ENCODE assay signal across 15 cellular contexts in genomic region chr3:78972617-78973301, GRCh38.
DNase-seq lines count a peak whose midpoint lies in the region; ATAC-seq, FAIRE-seq and TF ChIP-seq lines count a peak whose summit lies in the region.
"Had no signal": no experiment of that assay in that cellular context is flagged by ENCODE, and none has a peak within 500 bp of the region (broad histone marks: within the 10 kb centered on the region; RNA-seq: fewer than 3 reads in every experiment).

No MANE protein-coding gene starts in this region.

- DNase-seq in Daoy (ENCODE audit: low read depth) (peak; percentile 29), mammary epithelial cell (peak; percentile 93), HepG2 (ENCODE audit: low spot score) (peak; percentile 54), NCI-H345 treated with DMSO at 0.1 percent for 48 hours (lab: John Stamatoyannopoulos, UW; ENCODE audit: unreplicated experiment) (no peak), GM12891 (ENCODE audit: insufficient read length, low spot score) (no peak), T1000 (lab: John Stamatoyannopoulos, UW) (no peak)
- DNase-seq: AML-193, DND-41, NCI-H2107, NCI-H446, NCI-H774, SHP77 treated with DMSO at 0.1 percent for 48 hours had no signal

- H2AFZ ChIP-seq in mammary epithelial cell (ENCODE audit: low read depth, low read length) (peak overlapping the region; percentile 27), HepG2 (ENCODE audit: low read length) (no peak overlapping the region)

- CTCF ChIA-PET in HEK293 (lab: Yijun Ruan, JAX) (interaction anchor here (0.7 to 1.0 kb wide), 3 partner anchors 16 to 244 kb away, joined by 3 to 4 read pairs (median 3); no protein-coding TSS in a partner anchor), mammary epithelial cell (lab: Charles Lee; ENCODE audit: low non-redundant PET) (no interaction called here), HepG2 (lab: Yijun Ruan, JAX; ENCODE audit: low intra/inter-chr PET ratio, low total read pairs) (no interaction called here)

- peak in 1 of 2 experiments; percentile 56; a peak in 1 of 4 replicates for TF ChIP-seq EP300 in HepG2 (IDR thresholded peaks at IDR 0.05; ENCODE audit: low read depth in 2 of 2, low read length in 2 of 2)
- no peak for TF ChIP-seq EP300 in HepG2 (CRISPR knock-in tag; IDR thresholded peaks at IDR 0.05; ENCODE audit: borderline replicate concordance)

- H4K20me1 ChIP-seq in mammary epithelial cell (ENCODE audit: insufficient read depth, low read length): no peaks in the 10 kb centered on the region
- H4K20me1 ChIP-seq in HepG2 (ENCODE audit: insufficient read depth, low read length): no peaks in the 10 kb centered on the region

- BruUV-seq in mammary epithelial cell (replicated peaks; lab: Mats Ljungman, UMichigan): no TSS peak
- no TSS peak for BruUV-seq in HepG2 (replicated peaks; lab: Mats Ljungman, UMichigan)

- WGBS in mammary epithelial cell (ENCODE audit: low coverage, missing lambda C conversion rate): 57% methylated on average over 2 of the region's 2 CpGs
- 77% methylated on average over 2 of the region's 2 CpGs for WGBS in HepG2 (ENCODE audit: low lambda C conversion rate)

- peaks cover 21% of the 10 kb centered on the region for H3K79me2 ChIP-seq in mammary epithelial cell (ENCODE audit: insufficient read depth, low read length)
- peaks cover 90% of the 10 kb centered on the region for H3K79me2 ChIP-seq in HepG2 (ENCODE audit: insufficient read depth, low read length)

- H3K4me2 ChIP-seq in mammary epithelial cell (ENCODE audit: insufficient read depth, low read depth, low read length) (no peak overlapping the region), HepG2 (ENCODE audit: low read depth, low read length) (peak overlapping the region; percentile 6; the same call in 1 of the 2 replicates)

- no peak for TF ChIP-seq RAD21 in HepG2 (CRISPR knock-in tag; IDR thresholded peaks at IDR 0.05)

- H3K9ac ChIP-seq in mammary epithelial cell (ENCODE audit: insufficient read depth, low read length) (no peak overlapping the region), HepG2 (ENCODE audit: insufficient read depth, low read depth, low read length) (0 out of 2 replicates have a peak overlapping the region, but pooled peaks have one; percentile 17)

- H3K4me1 ChIP-seq in HEK293 (ENCODE audit: control insufficient read depth, insufficient read depth, low read length) (peaks cover 8% of the 10 kb centered on the region), mammary epithelial cell (ENCODE audit: insufficient read depth, low read length) (peaks cover 9% of the 10 kb centered on the region), HepG2 (ENCODE audit: insufficient read depth, low read length) (peaks cover 42% of the 10 kb centered on the region)

- intact Hi-C loops in mammary epithelial cell (cut with micrococcal nuclease): no loop called here
- intact Hi-C loops in HepG2 (cut with micrococcal nuclease; ENCODE audit: unreplicated experiment): loop anchor here (2.0 to 5.0 kb wide), 2 partner anchors 54 to 125 kb away; no protein-coding TSS in a partner anchor

- H3K27ac ChIP-seq in HEK293 (ENCODE audit: extremely low read depth, low read depth, low read length) (no peak overlapping the region), mammary epithelial cell (ENCODE audit: insufficient read depth, low read depth, low read length) (peak overlapping the region; percentile 65), HepG2 (ENCODE audit: extremely low read length, insufficient read depth, low read length) (peak overlapping the region; percentile 70)

- FAIRE-seq in HepG2 (lab: Jason Lieb, UNC) (no peak), GM12891 (lab: Jason Lieb, UNC) (no peak)
- FAIRE-seq: H1 had no signal

- no peak overlapping the region for H3K4me3 ChIP-seq in HEK293 (ENCODE audit: low read depth, low read length)
- H3K4me3 ChIP-seq in mammary epithelial cell (replicated peaks in 1 of 3; ENCODE audit: insufficient read depth in 1 of 3, low read depth in 2 of 3, low read length in 3 of 3): no peak overlapping the region
- H3K4me3 ChIP-seq in HepG2 (replicated peaks in 1 of 3; ENCODE audit: insufficient read depth in 1 of 3, low read depth in 2 of 3, low read length in 3 of 3): no peak overlapping the region

- TF ChIP-seq CTCF in HEK293 (tag by site-specific recombination; IDR thresholded peaks at IDR 0.05) (no peak), mammary epithelial cell (conservative IDR thresholded peaks at IDR 0.05 in 1 of 2, IDR thresholded peaks at IDR 0.05 in 1 of 2; ENCODE audit: extremely low read depth in 1 of 2, insufficient read depth in 1 of 2, low read depth in 1 of 2, low read length in 2 of 2) (no peak), HepG2 (CRISPR knock-in tag; IDR thresholded peaks at IDR 0.05) (no peak)

- peak; percentile 69 for ATAC-seq in HepG2
- ATAC-seq: Panc1 had no signal

- TF ChIP-seq POLR2A in HepG2 (IDR thresholded peaks at IDR 0.05; ENCODE audit: insufficient read depth in 1 of 2, low read depth in 2 of 2, low read length in 2 of 2) (no peak), GM12891 (IDR thresholded peaks at IDR 0.05; ENCODE audit: low read depth, low read length) (no peak)

- H3K9me3 ChIP-seq in HEK293 (ENCODE audit: control insufficient read depth, insufficient read depth, low read depth, low read length) (no peaks in the 10 kb centered on the region), mammary epithelial cell (replicated peaks; ENCODE audit: insufficient read depth, low read length) (no peaks in the 10 kb centered on the region), HepG2 (ENCODE audit: low read length) (no peaks in the 10 kb centered on the region)

- POLR2A ChIA-PET in HEK293 (lab: Yijun Ruan, JAX) (interaction anchor here (1.1 kb wide), 1 partner anchor 44 kb away, joined by 3 read pairs; no protein-coding TSS in a partner anchor), HepG2 (lab: Yijun Ruan, JAX) (interaction anchor here (0.9 to 1.6 kb wide), 3 partner anchors 16 to 54 kb away, joined by 3 to 6 read pairs (median 6); no protein-coding TSS in a partner anchor)

- in situ Hi-C loops in mammary epithelial cell (cut with MboI; ENCODE audit: low sequenced_read_pairs in 2 of 2): loop anchor here in 1 of 2 donors (10.0 kb wide), 1 partner anchor 308 kb away; no protein-coding TSS in a partner anchor
- in situ Hi-C loops in HepG2 (cut with HindIII; ENCODE audit: extremely low pct_ligation_motif_present, low pct_unique_long_range_greater_than_20kb): no loop called here

- no peaks in the 10 kb centered on the region for H3K27me3 ChIP-seq in mammary epithelial cell (ENCODE audit: insufficient read depth, low read length)
- no peaks in the 10 kb centered on the region for H3K27me3 ChIP-seq in HepG2 (ENCODE audit: control insufficient read depth in 1 of 2, insufficient read depth in 2 of 2, low read length in 2 of 2)

- H3K36me3 ChIP-seq in HEK293 (ENCODE audit: control insufficient read depth in 2 of 2, insufficient read depth in 1 of 2, low read length in 2 of 2): no peaks in the 10 kb centered on the region
- H3K36me3 ChIP-seq in mammary epithelial cell (ENCODE audit: insufficient read depth, low read length): peaks cover 1% of the 10 kb centered on the region
- H3K36me3 ChIP-seq in HepG2 (replicated peaks in 1 of 2; ENCODE audit: control insufficient read depth in 1 of 2, insufficient read depth in 2 of 2, low read length in 2 of 2): no peaks in the 10 kb centered on the region

- dilution Hi-C loops in mammary epithelial cell (cut with HindIII; ENCODE audit: low sequenced_read_pairs): no loop called here

TF ChIP-seq in HEK293, 187 proteins besides CTCF, POLR2A, EP300 and RAD21 (continues in another document):
- no peak for TF ChIP-seq ZNF37A (tag by site-specific recombination; IDR thresholded peaks at IDR 0.05)

TF ChIP-seq in HepG2, 621 proteins besides CTCF, POLR2A, EP300 and RAD21 (continues in another document):
- TF ChIP-seq SMAD3 (CRISPR knock-in tag; IDR thresholded peaks at IDR 0.05) (0 out of 2 replicates have a peak, but pooled peaks have one; percentile 13), ZNF383 (CRISPR knock-in tag; IDR thresholded peaks at IDR 0.05; ENCODE audit: borderline replicate concordance) (no peak), SIX1 (CRISPR knock-in tag; IDR thresholded peaks at IDR 0.05; ENCODE audit: borderline replicate concordance) (peak; percentile 84; the same call in 1 of the 2 replicates), HMG20A (CRISPR knock-in tag; IDR thresholded peaks at IDR 0.05; ENCODE audit: borderline replicate concordance) (peak; percentile 4; the same call in 1 of the 2 replicates), ZNF747 (CRISPR knock-in tag; IDR thresholded peaks at IDR 0.05; ENCODE audit: borderline replicate concordance) (no peak), RARA (CRISPR knock-in tag; IDR thresholded peaks at IDR 0.05) (peak; percentile 57; the same call in 1 of the 2 replicates), ZMYM4 (CRISPR knock-in tag; IDR thresholded peaks at IDR 0.05) (no peak), FOSL2 (CRISPR knock-in tag; IDR thresholded peaks at IDR 0.05) (peak; percentile 77), ZNF644 (CRISPR knock-in tag; IDR thresholded peaks at IDR 0.05; ENCODE audit: low read depth) (peak; percentile 62; the same call in 1 of the 2 replicates), BCL6 (CRISPR knock-in tag; IDR thresholded peaks at IDR 0.05) (peak; percentile 80), ZFX (CRISPR knock-in tag; IDR thresholded peaks at IDR 0.05; ENCODE audit: low read depth) (no peak)

TF ChIP-seq in GM12891, 5 proteins besides CTCF, POLR2A, EP300 and RAD21:
- TF ChIP-seq PAX5 (IDR thresholded peaks at IDR 0.05; ENCODE audit: insufficient read depth, low read length, severe bottlenecking): no peak
- TF ChIP-seq POLR2AphosphoS5 (IDR thresholded peaks at IDR 0.05; ENCODE audit: low read depth, low read length): no peak
- TF ChIP-seq POU2F2 (IDR thresholded peaks at IDR 0.05; ENCODE audit: low read depth, low read length): no peak
- TF ChIP-seq TAF1 (IDR thresholded peaks at IDR 0.05; ENCODE audit: low read depth, low read length): no peak
- TF ChIP-seq SPI1 (IDR thresholded peaks at IDR 0.05; ENCODE audit: low read depth, low read length): no peak

Comparison
In these comparisons a context has a peak if more than half of its experiments do, and no peak if none do; other contexts are left out.
1. DNase-seq: peak in Daoy (single experiment), mammary epithelial cell (single experiment) and HepG2 (single experiment); none in NCI-H345 treated with DMSO at 0.1 percent for 48 hours (single experiment), GM12891 (single experiment) and T1000 (single experiment).